In genomic region chr1:53238197-53239155, GRCh38 we compare ENCODE assay signal across 1 cellular context.
A peak's percentile ranks its signal among the peaks of the same experiment; 100 is the strongest.
TF ChIP-seq lines count a peak whose summit lies in the region.

MAGOH (minus strand) TSS chr1:53238518; CDS start chr1:53238448, 70 bp downstream.

TF ChIP-seq in WTC11, 78 proteins besides CTCF, POLR2A, EP300 and RAD21 (continued from another document):
- TF ChIP-seq, protein P1, sequence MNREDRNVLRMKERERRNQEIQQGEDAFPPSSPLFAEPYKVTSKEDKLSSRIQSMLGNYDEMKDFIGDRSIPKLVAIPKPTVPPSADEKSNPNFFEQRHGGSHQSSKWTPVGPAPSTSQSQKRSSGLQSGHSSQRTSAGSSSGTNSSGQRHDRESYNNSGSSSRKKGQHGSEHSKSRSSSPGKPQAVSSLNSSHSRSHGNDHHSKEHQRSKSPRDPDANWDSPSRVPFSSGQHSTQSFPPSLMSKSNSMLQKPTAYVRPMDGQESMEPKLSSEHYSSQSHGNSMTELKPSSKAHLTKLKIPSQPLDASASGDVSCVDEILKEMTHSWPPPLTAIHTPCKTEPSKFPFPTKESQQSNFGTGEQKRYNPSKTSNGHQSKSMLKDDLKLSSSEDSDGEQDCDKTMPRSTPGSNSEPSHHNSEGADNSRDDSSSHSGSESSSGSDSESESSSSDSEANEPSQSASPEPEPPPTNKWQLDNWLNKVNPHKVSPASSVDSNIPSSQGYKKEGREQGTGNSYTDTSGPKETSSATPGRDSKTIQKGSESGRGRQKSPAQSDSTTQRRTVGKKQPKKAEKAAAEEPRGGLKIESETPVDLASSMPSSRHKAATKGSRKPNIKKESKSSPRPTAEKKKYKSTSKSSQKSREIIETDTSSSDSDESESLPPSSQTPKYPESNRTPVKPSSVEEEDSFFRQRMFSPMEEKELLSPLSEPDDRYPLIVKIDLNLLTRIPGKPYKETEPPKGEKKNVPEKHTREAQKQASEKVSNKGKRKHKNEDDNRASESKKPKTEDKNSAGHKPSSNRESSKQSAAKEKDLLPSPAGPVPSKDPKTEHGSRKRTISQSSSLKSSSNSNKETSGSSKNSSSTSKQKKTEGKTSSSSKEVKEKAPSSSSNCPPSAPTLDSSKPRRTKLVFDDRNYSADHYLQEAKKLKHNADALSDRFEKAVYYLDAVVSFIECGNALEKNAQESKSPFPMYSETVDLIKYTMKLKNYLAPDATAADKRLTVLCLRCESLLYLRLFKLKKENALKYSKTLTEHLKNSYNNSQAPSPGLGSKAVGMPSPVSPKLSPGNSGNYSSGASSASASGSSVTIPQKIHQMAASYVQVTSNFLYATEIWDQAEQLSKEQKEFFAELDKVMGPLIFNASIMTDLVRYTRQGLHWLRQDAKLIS (CRISPR knock-in tag; IDR thresholded peaks at IDR 0.05; ENCODE audit: borderline replicate concordance): no peak
- TF ChIP-seq NFATC4 (CRISPR knock-in tag; IDR thresholded peaks at IDR 0.05) (no peak), ZNF671 (CRISPR knock-in tag; IDR thresholded peaks at IDR 0.05) (no peak), ATF1 (CRISPR knock-in tag; IDR thresholded peaks at IDR 0.05) (peak; percentile 71; the same call in 1 of the 2 replicates), ZSCAN18 (CRISPR knock-in tag; IDR thresholded peaks at IDR 0.05) (no peak)
